1 cellular context compared by ENCODE assay signal in the genomic region with DNA sequence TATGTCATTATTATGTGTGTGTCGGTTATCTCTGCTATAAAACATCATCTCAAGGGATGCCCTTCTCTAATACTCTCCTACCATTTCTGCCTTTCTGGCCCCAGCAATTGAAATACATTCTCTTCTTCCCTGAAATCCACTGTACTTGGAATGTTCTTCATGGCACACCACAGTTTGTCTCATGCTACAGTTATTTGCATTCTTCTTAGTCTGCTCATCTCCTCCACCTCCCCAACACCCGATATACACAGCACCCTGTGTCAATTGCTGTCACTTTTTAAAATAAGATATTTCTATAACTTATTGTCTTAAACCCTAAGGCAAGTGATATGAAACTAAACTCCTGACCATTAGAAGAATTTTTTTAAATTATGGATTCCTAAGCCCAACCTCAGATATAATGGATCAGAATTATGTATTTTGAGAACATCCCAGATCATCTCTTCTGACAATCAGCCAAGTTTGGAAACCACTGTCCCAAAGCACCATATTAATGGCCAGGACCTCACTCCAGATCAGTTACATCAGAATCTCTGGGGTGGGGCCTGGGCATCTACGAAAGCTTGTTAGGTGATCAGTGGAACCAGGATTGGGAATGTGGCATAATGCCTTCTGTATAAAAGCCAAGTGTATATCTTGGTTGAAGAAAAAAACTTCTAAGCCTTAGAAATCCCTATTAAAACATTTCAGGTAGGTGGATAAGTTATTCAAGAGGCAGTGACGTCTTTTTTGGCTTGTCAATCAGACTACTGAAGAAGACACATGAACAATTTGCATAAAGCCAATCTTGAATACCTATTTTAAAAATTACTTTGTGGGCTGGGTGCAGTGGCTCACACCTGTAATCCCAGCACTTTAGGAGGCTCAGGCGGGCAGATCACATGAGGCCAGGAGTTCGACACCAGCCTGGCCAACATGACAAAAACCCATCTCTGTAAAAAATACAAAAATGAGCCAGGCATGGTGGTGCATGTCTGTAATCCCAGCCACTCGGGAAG.
A peak's percentile ranks its signal among the peaks of the same experiment; 100 is the strongest.
TF ChIP-seq lines count a peak whose summit lies in the region.

No MANE protein-coding gene starts in this region.

TF ChIP-seq in SK-N-SH, 30 proteins besides CTCF, POLR2A, EP300 and RAD21 (continued from another document):
- TF ChIP-seq SMC3 (IDR thresholded peaks at IDR 0.05; ENCODE audit: low read depth, low read length) (no peak), FOSL2 (IDR thresholded peaks at IDR 0.05; ENCODE audit: borderline replicate concordance, low read depth) (peak; percentile 72), TAF1 (IDR thresholded peaks at IDR 0.05; ENCODE audit: borderline replicate concordance, low read depth, low read length) (no peak), ELF1 (IDR thresholded peaks at IDR 0.05) (no peak), TCF12 (IDR thresholded peaks at IDR 0.05) (peak; percentile 55; the same call in 1 of the 2 replicates), JUND (IDR thresholded peaks at IDR 0.05) (peak; percentile 67), TEAD4 (IDR thresholded peaks at IDR 0.05; ENCODE audit: borderline replicate concordance, insufficient read depth) (no peak; the same call in 1 of the 2 replicates), NRF1 (IDR thresholded peaks at IDR 0.05; ENCODE audit: low read depth, low read length) (no peak), GABPA (IDR thresholded peaks at IDR 0.05; ENCODE audit: low read depth) (no peak), FOXM1 (IDR thresholded peaks at IDR 0.05; ENCODE audit: low read depth) (no peak), YY1 (IDR thresholded peaks at IDR 0.05; ENCODE audit: low read depth) (no peak), NFIC (IDR thresholded peaks at IDR 0.05; ENCODE audit: borderline replicate concordance) (peak; percentile 41; the same call in 1 of the 2 replicates), CHD2 (IDR thresholded peaks at IDR 0.05; ENCODE audit: low read length, partially characterized antibody) (no peak), RXRA (IDR thresholded peaks at IDR 0.05; ENCODE audit: borderline replicate concordance, low read depth) (no peak), MEF2A (IDR thresholded peaks at IDR 0.05; ENCODE audit: borderline replicate concordance, low read depth) (no peak), GATA2 (CRISPR knock-in tag; IDR thresholded peaks at IDR 0.05) (no peak), SIN3A (IDR thresholded peaks at IDR 0.05; ENCODE audit: borderline replicate concordance, low read depth, low read length) (no peak), EZH2phosphoT487 (IDR thresholded peaks at IDR 0.05; ENCODE audit: borderline replicate concordance, low read depth) (no peak), FOXJ3 (CRISPR knock-in tag; IDR thresholded peaks at IDR 0.05) (no peak), MXI1 (IDR thresholded peaks at IDR 0.05; ENCODE audit: low read depth, low read length) (no peak), POLR2AphosphoS5 (IDR thresholded peaks at IDR 0.05; ENCODE audit: low read depth, low read length) (no peak)
- TF ChIP-seq, protein P1, sequence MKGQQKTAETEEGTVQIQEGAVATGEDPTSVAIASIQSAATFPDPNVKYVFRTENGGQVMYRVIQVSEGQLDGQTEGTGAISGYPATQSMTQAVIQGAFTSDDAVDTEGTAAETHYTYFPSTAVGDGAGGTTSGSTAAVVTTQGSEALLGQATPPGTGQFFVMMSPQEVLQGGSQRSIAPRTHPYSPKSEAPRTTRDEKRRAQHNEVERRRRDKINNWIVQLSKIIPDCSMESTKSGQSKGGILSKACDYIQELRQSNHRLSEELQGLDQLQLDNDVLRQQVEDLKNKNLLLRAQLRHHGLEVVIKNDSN (IDR thresholded peaks at IDR 0.05; ENCODE audit: borderline replicate concordance, low read depth): no peak
- TF ChIP-seq, protein P2, sequence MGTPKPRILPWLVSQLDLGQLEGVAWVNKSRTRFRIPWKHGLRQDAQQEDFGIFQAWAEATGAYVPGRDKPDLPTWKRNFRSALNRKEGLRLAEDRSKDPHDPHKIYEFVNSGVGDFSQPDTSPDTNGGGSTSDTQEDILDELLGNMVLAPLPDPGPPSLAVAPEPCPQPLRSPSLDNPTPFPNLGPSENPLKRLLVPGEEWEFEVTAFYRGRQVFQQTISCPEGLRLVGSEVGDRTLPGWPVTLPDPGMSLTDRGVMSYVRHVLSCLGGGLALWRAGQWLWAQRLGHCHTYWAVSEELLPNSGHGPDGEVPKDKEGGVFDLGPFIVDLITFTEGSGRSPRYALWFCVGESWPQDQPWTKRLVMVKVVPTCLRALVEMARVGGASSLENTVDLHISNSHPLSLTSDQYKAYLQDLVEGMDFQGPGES (IDR thresholded peaks at IDR 0.05; ENCODE audit: low read depth, low read length): no peak
- TF ChIP-seq, protein P3, sequence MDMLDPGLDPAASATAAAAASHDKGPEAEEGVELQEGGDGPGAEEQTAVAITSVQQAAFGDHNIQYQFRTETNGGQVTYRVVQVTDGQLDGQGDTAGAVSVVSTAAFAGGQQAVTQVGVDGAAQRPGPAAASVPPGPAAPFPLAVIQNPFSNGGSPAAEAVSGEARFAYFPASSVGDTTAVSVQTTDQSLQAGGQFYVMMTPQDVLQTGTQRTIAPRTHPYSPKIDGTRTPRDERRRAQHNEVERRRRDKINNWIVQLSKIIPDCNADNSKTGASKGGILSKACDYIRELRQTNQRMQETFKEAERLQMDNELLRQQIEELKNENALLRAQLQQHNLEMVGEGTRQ (IDR thresholded peaks at IDR 0.05; ENCODE audit: borderline replicate concordance, low read depth, low read length): no peak
- TF ChIP-seq, protein P4, sequence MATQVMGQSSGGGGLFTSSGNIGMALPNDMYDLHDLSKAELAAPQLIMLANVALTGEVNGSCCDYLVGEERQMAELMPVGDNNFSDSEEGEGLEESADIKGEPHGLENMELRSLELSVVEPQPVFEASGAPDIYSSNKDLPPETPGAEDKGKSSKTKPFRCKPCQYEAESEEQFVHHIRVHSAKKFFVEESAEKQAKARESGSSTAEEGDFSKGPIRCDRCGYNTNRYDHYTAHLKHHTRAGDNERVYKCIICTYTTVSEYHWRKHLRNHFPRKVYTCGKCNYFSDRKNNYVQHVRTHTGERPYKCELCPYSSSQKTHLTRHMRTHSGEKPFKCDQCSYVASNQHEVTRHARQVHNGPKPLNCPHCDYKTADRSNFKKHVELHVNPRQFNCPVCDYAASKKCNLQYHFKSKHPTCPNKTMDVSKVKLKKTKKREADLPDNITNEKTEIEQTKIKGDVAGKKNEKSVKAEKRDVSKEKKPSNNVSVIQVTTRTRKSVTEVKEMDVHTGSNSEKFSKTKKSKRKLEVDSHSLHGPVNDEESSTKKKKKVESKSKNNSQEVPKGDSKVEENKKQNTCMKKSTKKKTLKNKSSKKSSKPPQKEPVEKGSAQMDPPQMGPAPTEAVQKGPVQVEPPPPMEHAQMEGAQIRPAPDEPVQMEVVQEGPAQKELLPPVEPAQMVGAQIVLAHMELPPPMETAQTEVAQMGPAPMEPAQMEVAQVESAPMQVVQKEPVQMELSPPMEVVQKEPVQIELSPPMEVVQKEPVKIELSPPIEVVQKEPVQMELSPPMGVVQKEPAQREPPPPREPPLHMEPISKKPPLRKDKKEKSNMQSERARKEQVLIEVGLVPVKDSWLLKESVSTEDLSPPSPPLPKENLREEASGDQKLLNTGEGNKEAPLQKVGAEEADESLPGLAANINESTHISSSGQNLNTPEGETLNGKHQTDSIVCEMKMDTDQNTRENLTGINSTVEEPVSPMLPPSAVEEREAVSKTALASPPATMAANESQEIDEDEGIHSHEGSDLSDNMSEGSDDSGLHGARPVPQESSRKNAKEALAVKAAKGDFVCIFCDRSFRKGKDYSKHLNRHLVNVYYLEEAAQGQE (IDR thresholded peaks at IDR 0.05; ENCODE audit: low read depth, low read length): no peak
- TF ChIP-seq, protein P5, sequence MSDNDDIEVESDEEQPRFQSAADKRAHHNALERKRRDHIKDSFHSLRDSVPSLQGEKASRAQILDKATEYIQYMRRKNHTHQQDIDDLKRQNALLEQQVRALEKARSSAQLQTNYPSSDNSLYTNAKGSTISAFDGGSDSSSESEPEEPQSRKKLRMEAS (IDR thresholded peaks at IDR 0.05; ENCODE audit: low read depth): no peak
- TF ChIP-seq, protein P6, sequence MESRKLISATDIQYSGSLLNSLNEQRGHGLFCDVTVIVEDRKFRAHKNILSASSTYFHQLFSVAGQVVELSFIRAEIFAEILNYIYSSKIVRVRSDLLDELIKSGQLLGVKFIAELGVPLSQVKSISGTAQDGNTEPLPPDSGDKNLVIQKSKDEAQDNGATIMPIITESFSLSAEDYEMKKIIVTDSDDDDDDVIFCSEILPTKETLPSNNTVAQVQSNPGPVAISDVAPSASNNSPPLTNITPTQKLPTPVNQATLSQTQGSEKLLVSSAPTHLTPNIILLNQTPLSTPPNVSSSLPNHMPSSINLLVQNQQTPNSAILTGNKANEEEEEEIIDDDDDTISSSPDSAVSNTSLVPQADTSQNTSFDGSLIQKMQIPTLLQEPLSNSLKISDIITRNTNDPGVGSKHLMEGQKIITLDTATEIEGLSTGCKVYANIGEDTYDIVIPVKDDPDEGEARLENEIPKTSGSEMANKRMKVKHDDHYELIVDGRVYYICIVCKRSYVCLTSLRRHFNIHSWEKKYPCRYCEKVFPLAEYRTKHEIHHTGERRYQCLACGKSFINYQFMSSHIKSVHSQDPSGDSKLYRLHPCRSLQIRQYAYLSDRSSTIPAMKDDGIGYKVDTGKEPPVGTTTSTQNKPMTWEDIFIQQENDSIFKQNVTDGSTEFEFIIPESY (IDR thresholded peaks at IDR 0.05; ENCODE audit: borderline replicate concordance, low read depth): no peak
